ENCODE assay signal across 7 cellular contexts in the genomic region with DNA sequence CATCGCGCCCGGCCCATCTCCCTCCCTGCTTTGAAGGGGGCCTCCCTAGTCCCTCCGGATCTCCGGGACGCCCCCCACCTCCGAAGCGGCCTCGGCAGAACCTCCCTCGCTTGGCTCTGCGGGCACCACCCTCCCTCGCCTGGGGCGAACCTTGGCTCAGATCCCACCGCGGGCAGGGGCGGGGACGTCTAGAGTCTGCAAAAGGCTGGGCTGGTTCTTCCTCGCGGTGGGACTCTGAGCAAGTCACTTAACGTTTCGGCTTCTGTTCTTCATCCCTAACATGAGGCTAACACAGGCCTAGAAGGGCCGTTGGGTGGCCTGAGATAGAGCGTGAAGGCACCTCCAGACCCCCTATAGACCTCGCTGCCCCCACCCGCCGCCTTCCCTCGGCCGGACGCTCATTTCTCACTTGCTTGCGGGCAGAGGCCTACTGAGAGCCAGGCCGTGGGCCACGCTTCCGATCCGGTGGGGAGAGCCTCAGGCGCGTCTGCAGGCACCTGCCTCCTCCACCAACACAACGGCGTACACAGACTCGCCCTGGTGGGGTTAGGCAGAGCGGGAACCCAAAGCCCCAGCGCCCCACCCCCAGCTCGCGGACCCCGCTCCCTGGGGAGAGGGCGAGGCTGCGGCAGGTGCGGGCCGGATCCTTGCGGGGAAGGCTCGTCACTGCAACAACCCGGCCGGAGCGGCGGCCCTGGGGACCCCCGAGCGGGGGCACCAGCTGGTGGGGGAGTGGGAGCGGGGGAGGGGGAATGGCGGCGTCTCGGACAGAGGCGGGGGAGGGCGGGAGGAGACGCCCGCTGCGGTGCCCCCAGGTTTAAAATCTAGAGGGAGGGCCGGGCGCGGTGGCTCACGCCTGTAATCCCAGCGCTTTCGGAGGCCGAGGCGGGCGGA. TPM values are rescaled to one million over a fixed set of nuclear protein-coding genes. Genes with fewer than 3 reads are reported as not detected.
DNase-seq lines count a peak whose midpoint lies in the region; ATAC-seq and TF ChIP-seq lines count a peak whose summit lies in the region.

No MANE protein-coding gene starts in this region.

- H3K4me3 ChIP-seq in H7 (ENCODE audit: insufficient read depth, low read depth, low read length): peak overlapping the region; percentile 57
- H3K4me3 ChIP-seq in astrocyte of the spinal cord (ENCODE audit: low read depth, low read length): no peak overlapping the region

- ATAC-seq in HG02981 (IDR thresholded peaks at IDR 0.05; ENCODE audit: unreplicated experiment): no peak
- no peak for ATAC-seq in HG03457 (IDR thresholded peaks at IDR 0.05; ENCODE audit: unreplicated experiment)

- peaks cover 1% of the 10 kb centered on the region for H3K36me3 ChIP-seq in H7 (replicated peaks; ENCODE audit: control insufficient read depth, insufficient read depth, low read length)

- H3K4me1 Mint-ChIP-seq in T-helper 1 cell treated with Interleukin-12 subunit alpha and Interleukin-12 subunit beta and Interleukin-4 antibody, amounts not matched to agents 30 μg/mL and 1 μg/mL, for 36 hours (ENCODE audit: low read depth): peaks cover 16% of the 10 kb centered on the region

- peaks cover 3% of the 10 kb centered on the region; the same call in 1 of the 2 replicates for H3K27me3 ChIP-seq in H7 (ENCODE audit: control insufficient read depth, insufficient read depth, low read length)

- peak overlapping the region; percentile 89 for H3K27ac Mint-ChIP-seq in T-helper 1 cell treated with Interleukin-12 subunit alpha and Interleukin-12 subunit beta and Interleukin-4 antibody, amounts not matched to agents 30 μg/mL and 1 μg/mL, for 36 hours

- DNase-seq in H7: peak; percentile 92
- peak; percentile 67 for DNase-seq in astrocyte of the spinal cord (ENCODE audit: low read depth, low spot score)
- DNase-seq in iPS-NIHi11 (ENCODE audit: low spot score): peak; percentile 63
- DNase-seq in stimulated activated CD4-positive, alpha-beta T cell treated with anti-CD3 and anti-CD28 coated beads, Interleukin-12 subunit alpha, Interleukin-12 subunit beta, amount 100 ng/mL, for 48 hours (ENCODE audit: low read depth in 2 of 3, low spot score in 1 of 3): peak in 2 of 3 donors; percentile 60 to 66

- H3K36me3 Mint-ChIP-seq in T-helper 1 cell treated with Interleukin-12 subunit alpha and Interleukin-12 subunit beta and Interleukin-4 antibody, amounts not matched to agents 30 μg/mL and 1 μg/mL, for 36 hours (ENCODE audit: low read depth): peaks cover 1% of the 10 kb centered on the region

- no peak for TF ChIP-seq CTCF in astrocyte of the spinal cord (IDR thresholded peaks at IDR 0.05; ENCODE audit: low read depth, low read length)

- H3K27me3 Mint-ChIP-seq in T-helper 1 cell treated with Interleukin-12 subunit alpha and Interleukin-12 subunit beta and Interleukin-4 antibody, amounts not matched to agents 30 μg/mL and 1 μg/mL, for 36 hours (ENCODE audit: low read depth): no peaks in the 10 kb centered on the region

- H3K4me3 Mint-ChIP-seq in T-helper 1 cell treated with Interleukin-12 subunit alpha and Interleukin-12 subunit beta and Interleukin-4 antibody, amounts not matched to agents 30 μg/mL and 1 μg/mL, for 36 hours: peak overlapping the region; percentile 86

- H3K9me3 Mint-ChIP-seq in T-helper 1 cell treated with Interleukin-12 subunit alpha and Interleukin-12 subunit beta and Interleukin-4 antibody, amounts not matched to agents 30 μg/mL and 1 μg/mL, for 36 hours: no peaks in the 10 kb centered on the region

- in situ Hi-C loops in astrocyte of the spinal cord (cut with HindIII; ENCODE audit: low sequenced_read_pairs): no loop called here

RNA-seq across cellular contexts. Expression of a gene that starts 5.4 kb away (rescaled TPM):
- 55.9 and 62.6 TPM in 2 replicates for total RNA-seq in H7 (2014; rRNA removed; shearing (Covaris generic))

RNA-seq across cellular contexts. Expression of a gene that starts 29.4 kb away (rescaled TPM):
- total RNA-seq in H7 (2014; rRNA removed; shearing (Covaris generic)): 17.6 and 20.7 TPM in 2 replicates

RNA-seq across cellular contexts. Expression of a gene that starts 31.0 kb away (rescaled TPM):
- 60.5 and 68.4 TPM in 2 replicates for total RNA-seq in H7 (2014; rRNA removed; shearing (Covaris generic))
